ENCODE assay signal across 1 cellular context in the genomic region with DNA sequence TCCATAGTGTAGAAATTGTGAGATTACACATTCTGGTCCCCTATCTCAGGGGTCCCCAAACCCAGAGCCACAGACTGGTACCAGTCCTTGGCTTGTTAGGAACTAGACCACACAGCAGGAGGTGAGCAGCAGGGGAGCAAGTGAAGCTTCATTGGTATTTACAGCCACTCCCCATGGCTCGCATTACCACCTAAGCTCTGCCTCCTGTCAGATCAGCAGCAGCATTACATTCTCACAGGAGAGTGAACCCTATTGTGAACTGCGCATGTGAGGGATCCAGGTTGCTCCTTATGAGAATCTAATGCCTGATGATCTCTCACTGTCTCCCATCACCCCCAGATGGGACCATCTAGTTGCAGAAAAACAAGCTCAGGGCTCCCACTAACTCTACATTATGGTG.
TF ChIP-seq lines count a peak whose summit lies in the region.

No MANE protein-coding gene starts in this region.

TF ChIP-seq in HEK293, 187 proteins besides CTCF, POLR2A, EP300 and RAD21 (continued from another document):
- no peak for TF ChIP-seq ZNF639 (tag by site-specific recombination; IDR thresholded peaks at IDR 0.05)
- no peak for TF ChIP-seq ZNF174 (tag by site-specific recombination; IDR thresholded peaks at IDR 0.05)
- TF ChIP-seq ZNF529 (tag by site-specific recombination; IDR thresholded peaks at IDR 0.05; ENCODE audit: insufficient replicate concordance), result no peak
- peak; percentile 16 for TF ChIP-seq SETDB1 (IDR thresholded peaks at IDR 0.05; ENCODE audit: insufficient read length, low read length)
- TF ChIP-seq, protein P1, sequence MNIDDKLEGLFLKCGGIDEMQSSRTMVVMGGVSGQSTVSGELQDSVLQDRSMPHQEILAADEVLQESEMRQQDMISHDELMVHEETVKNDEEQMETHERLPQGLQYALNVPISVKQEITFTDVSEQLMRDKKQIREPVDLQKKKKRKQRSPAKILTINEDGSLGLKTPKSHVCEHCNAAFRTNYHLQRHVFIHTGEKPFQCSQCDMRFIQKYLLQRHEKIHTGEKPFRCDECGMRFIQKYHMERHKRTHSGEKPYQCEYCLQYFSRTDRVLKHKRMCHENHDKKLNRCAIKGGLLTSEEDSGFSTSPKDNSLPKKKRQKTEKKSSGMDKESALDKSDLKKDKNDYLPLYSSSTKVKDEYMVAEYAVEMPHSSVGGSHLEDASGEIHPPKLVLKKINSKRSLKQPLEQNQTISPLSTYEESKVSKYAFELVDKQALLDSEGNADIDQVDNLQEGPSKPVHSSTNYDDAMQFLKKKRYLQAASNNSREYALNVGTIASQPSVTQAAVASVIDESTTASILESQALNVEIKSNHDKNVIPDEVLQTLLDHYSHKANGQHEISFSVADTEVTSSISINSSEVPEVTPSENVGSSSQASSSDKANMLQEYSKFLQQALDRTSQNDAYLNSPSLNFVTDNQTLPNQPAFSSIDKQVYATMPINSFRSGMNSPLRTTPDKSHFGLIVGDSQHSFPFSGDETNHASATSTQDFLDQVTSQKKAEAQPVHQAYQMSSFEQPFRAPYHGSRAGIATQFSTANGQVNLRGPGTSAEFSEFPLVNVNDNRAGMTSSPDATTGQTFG (tag by site-specific recombination; IDR thresholded peaks at IDR 0.05; ENCODE audit: borderline replicate concordance), result no peak
- TF ChIP-seq ZBTB17 (tag by site-specific recombination; IDR thresholded peaks at IDR 0.05), result no peak
- TF ChIP-seq, protein P2, sequence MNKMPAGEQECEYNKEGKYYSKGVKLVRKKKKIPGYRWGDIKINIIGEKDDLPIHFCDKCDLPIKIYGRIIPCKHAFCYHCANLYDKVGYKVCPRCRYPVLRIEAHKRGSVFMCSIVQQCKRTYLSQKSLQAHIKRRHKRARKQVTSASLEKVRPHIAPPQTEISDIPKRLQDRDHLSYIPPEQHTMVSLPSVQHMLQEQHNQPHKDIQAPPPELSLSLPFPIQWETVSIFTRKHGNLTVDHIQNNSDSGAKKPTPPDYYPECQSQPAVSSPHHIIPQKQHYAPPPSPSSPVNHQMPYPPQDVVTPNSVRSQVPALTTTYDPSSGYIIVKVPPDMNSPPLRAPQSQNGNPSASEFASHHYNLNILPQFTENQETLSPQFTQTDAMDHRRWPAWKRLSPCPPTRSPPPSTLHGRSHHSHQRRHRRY (tag by site-specific recombination; IDR thresholded peaks at IDR 0.05), result no peak
- TF ChIP-seq ZNF777 (tag by site-specific recombination; IDR thresholded peaks at IDR 0.05; ENCODE audit: borderline replicate concordance), result no peak
- TF ChIP-seq KLF8 (tag by site-specific recombination; IDR thresholded peaks at IDR 0.05), result no peak
- TF ChIP-seq ZNF658 (tag by site-specific recombination; IDR thresholded peaks at IDR 0.05), result no peak
- peak; percentile 96 for TF ChIP-seq GLIS1 (tag by site-specific recombination; IDR thresholded peaks at IDR 0.05)
- no peak for TF ChIP-seq KLF1 (tag by site-specific recombination; IDR thresholded peaks at IDR 0.05)
- no peak for TF ChIP-seq MYNN (tag by site-specific recombination; IDR thresholded peaks at IDR 0.05; ENCODE audit: borderline replicate concordance)
- TF ChIP-seq ZNF211 (tag by site-specific recombination; IDR thresholded peaks at IDR 0.05; ENCODE audit: low read depth), result no peak
- no peak for TF ChIP-seq HOXC10 (CRISPR knock-in tag; IDR thresholded peaks at IDR 0.05)
- TF ChIP-seq, protein P3, sequence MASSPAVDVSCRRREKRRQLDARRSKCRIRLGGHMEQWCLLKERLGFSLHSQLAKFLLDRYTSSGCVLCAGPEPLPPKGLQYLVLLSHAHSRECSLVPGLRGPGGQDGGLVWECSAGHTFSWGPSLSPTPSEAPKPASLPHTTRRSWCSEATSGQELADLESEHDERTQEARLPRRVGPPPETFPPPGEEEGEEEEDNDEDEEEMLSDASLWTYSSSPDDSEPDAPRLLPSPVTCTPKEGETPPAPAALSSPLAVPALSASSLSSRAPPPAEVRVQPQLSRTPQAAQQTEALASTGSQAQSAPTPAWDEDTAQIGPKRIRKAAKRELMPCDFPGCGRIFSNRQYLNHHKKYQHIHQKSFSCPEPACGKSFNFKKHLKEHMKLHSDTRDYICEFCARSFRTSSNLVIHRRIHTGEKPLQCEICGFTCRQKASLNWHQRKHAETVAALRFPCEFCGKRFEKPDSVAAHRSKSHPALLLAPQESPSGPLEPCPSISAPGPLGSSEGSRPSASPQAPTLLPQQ (tag by site-specific recombination; IDR thresholded peaks at IDR 0.05), result no peak
- TF ChIP-seq ZNF239 (tag by site-specific recombination; IDR thresholded peaks at IDR 0.05), result no peak
- TF ChIP-seq ZNF514 (tag by site-specific recombination; IDR thresholded peaks at IDR 0.05), result no peak
- TF ChIP-seq SP3 (tag by site-specific recombination; IDR thresholded peaks at IDR 0.05), result no peak
- no peak for TF ChIP-seq ZNF555 (tag by site-specific recombination; conservative IDR thresholded peaks at IDR 0.05)
- TF ChIP-seq KLF7 (tag by site-specific recombination; IDR thresholded peaks at IDR 0.05; ENCODE audit: borderline replicate concordance), result no peak
- TF ChIP-seq ZNF221 (tag by site-specific recombination; IDR thresholded peaks at IDR 0.05; ENCODE audit: borderline replicate concordance), result no peak
- TF ChIP-seq ZNF416 (tag by site-specific recombination; IDR thresholded peaks at IDR 0.05), result no peak
- no peak for TF ChIP-seq ZBTB20 (tag by site-specific recombination; IDR thresholded peaks at IDR 0.05)
- TF ChIP-seq, protein P4, sequence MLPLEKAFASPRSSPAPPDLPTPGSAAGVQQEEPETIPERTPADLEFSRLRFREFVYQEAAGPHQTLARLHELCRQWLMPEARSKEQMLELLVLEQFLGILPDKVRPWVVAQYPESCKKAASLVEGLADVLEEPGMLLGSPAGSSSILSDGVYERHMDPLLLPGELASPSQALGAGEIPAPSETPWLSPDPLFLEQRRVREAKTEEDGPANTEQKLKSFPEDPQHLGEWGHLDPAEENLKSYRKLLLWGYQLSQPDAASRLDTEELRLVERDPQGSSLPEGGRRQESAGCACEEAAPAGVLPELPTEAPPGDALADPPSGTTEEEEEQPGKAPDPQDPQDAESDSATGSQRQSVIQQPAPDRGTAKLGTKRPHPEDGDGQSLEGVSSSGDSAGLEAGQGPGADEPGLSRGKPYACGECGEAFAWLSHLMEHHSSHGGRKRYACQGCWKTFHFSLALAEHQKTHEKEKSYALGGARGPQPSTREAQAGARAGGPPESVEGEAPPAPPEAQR (tag by site-specific recombination; IDR thresholded peaks at IDR 0.05), result no peak
- TF ChIP-seq HIC1 (tag by site-specific recombination; IDR thresholded peaks at IDR 0.05), result no peak
- TF ChIP-seq, protein P5, sequence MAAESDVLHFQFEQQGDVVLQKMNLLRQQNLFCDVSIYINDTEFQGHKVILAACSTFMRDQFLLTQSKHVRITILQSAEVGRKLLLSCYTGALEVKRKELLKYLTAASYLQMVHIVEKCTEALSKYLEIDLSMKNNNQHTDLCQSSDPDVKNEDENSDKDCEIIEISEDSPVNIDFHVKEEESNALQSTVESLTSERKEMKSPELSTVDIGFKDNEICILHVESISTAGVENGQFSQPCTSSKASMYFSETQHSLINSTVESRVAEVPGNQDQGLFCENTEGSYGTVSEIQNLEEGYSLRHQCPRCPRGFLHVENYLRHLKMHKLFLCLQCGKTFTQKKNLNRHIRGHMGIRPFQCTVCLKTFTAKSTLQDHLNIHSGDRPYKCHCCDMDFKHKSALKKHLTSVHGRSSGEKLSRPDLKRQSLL (tag by site-specific recombination; IDR thresholded peaks at IDR 0.05), result no peak
- no peak for TF ChIP-seq ZNF202 (tag by site-specific recombination; IDR thresholded peaks at IDR 0.05; ENCODE audit: borderline replicate concordance)
- TF ChIP-seq HOXD13 (CRISPR knock-in tag; IDR thresholded peaks at IDR 0.05; ENCODE audit: borderline replicate concordance), result no peak
- TF ChIP-seq ZNF544 (tag by site-specific recombination; IDR thresholded peaks at IDR 0.05), result no peak
- TF ChIP-seq ZNF2 (tag by site-specific recombination; IDR thresholded peaks at IDR 0.05), result no peak
- TF ChIP-seq ZNF510 (tag by site-specific recombination; IDR thresholded peaks at IDR 0.05; ENCODE audit: insufficient replicate concordance), result no peak
- no peak for TF ChIP-seq EGR2 (tag by site-specific recombination; IDR thresholded peaks at IDR 0.05; ENCODE audit: low read depth)
- TF ChIP-seq TCF7L2 (IDR thresholded peaks at IDR 0.05; ENCODE audit: borderline replicate concordance, low read depth, low read length), result no peak
- peak; percentile 47; the same call in 1 of the 2 replicates for TF ChIP-seq WT1 (tag by site-specific recombination; IDR thresholded peaks at IDR 0.05)
- 0 out of 2 replicates have a peak, but pooled peaks have one; percentile 42 for TF ChIP-seq MZF1 (tag by site-specific recombination; IDR thresholded peaks at IDR 0.05; ENCODE audit: borderline replicate concordance)
